9 cellular contexts compared by ENCODE assay signal in genomic region chr10:79331709-79332108, GRCh38. TPM values are rescaled to one million over a fixed set of nuclear protein-coding genes. Genes with fewer than 3 reads are reported as not detected.
A peak's percentile ranks its signal among the peaks of the same experiment; 100 is the strongest.
DNase-seq lines count a peak whose midpoint lies in the region; ATAC-seq, FAIRE-seq and TF ChIP-seq lines count a peak whose summit lies in the region.
"Had no signal": no experiment of that assay in that cellular context is flagged by ENCODE, and none has a peak within 500 bp of the region (broad histone marks: within the 10 kb centered on the region; RNA-seq: fewer than 3 reads in every experiment).

No MANE protein-coding gene starts in this region.

- H3K9ac ChIP-seq in keratinocyte (ENCODE audit: control insufficient read depth, extremely low read depth, insufficient read depth, low read length), result peak overlapping the region; percentile 76

- H3K9me3 Mint-ChIP-seq in activated T-cell treated with anti-CD3 and anti-CD28 coated beads, Interleukin-2, amount 50 U/mL, for 4 hours, result no peaks in the 10 kb centered on the region
- H3K9me3 Mint-ChIP-seq in stimulated activated effector memory CD8-positive, alpha-beta T cell treated with anti-CD3 and anti-CD28 coated beads, Interleukin-12 subunit alpha, Interleukin-12 subunit beta, amount 100 ng/mL, for 72 hours, result no peaks in the 10 kb centered on the region

- H4K20me1 ChIP-seq in keratinocyte (ENCODE audit: control insufficient read depth, extremely low read depth, insufficient read depth, low read length), result no peaks in the 10 kb centered on the region

- H3K36me3 ChIP-seq in keratinocyte (ENCODE audit: control insufficient read depth in 2 of 2, extremely low read depth in 1 of 2, insufficient read depth in 2 of 2, low read length in 2 of 2) (no peaks in the 10 kb centered on the region), suprapubic skin (no peaks in the 10 kb centered on the region)

- 48% methylated on average over 6 of the region's 6 CpGs for WGBS in suprapubic skin

- H2AFZ ChIP-seq in keratinocyte (ENCODE audit: control insufficient read depth, low read length), result no peak overlapping the region

- peaks cover 44% of the 10 kb centered on the region for H3K4me1 ChIP-seq in keratinocyte (ENCODE audit: control insufficient read depth, extremely low read depth, insufficient read depth, low read length)
- H3K4me1 ChIP-seq in suprapubic skin, result peaks cover 8% of the 10 kb centered on the region

- peak; percentile 85 for ATAC-seq in GM21619 (IDR thresholded peaks at IDR 0.05; ENCODE audit: unreplicated experiment)
- ATAC-seq in activated T-cell treated with anti-CD3 and anti-CD28 coated beads, Interleukin-2, amount 50 U/mL, for 4 hours, result peak; percentile 99
- peak; percentile 99 for ATAC-seq in stimulated activated effector memory CD8-positive, alpha-beta T cell treated with anti-CD3 and anti-CD28 coated beads, Interleukin-12 subunit alpha, Interleukin-12 subunit beta, amount 100 ng/mL, for 72 hours

- H3K9me3 ChIP-seq in keratinocyte (ENCODE audit: control insufficient read depth, low read depth, low read length) (peaks cover 2% of the 10 kb centered on the region), suprapubic skin (no peaks in the 10 kb centered on the region)

- H3K4me2 ChIP-seq in keratinocyte (ENCODE audit: control insufficient read depth, extremely low read depth, insufficient read depth, low read depth, low read length), result peak overlapping the region; percentile 56

- H3K4me1 Mint-ChIP-seq in activated T-cell treated with anti-CD3 and anti-CD28 coated beads, Interleukin-2, amount 50 U/mL, for 4 hours (ENCODE audit: low read depth), result peaks cover 48% of the 10 kb centered on the region
- peaks cover 52% of the 10 kb centered on the region for H3K4me1 Mint-ChIP-seq in stimulated activated effector memory CD8-positive, alpha-beta T cell treated with anti-CD3 and anti-CD28 coated beads, Interleukin-12 subunit alpha, Interleukin-12 subunit beta, amount 100 ng/mL, for 72 hours

- no peaks in the 10 kb centered on the region for H3K27me3 Mint-ChIP-seq in activated T-cell treated with anti-CD3 and anti-CD28 coated beads, Interleukin-2, amount 50 U/mL, for 4 hours (ENCODE audit: low read depth)

- no peak overlapping the region for H3K4me3 ChIP-seq in NB4 (ENCODE audit: low read depth, low read length)
- H3K4me3 ChIP-seq in keratinocyte (ENCODE audit: control insufficient read depth in 2 of 3, extremely low read depth in 1 of 3, insufficient read depth in 2 of 3, low read depth in 1 of 3, low read length in 3 of 3), result no peak overlapping the region
- no peak overlapping the region for H3K4me3 ChIP-seq in suprapubic skin

- no peaks in the 10 kb centered on the region for H3K36me3 Mint-ChIP-seq in activated T-cell treated with anti-CD3 and anti-CD28 coated beads, Interleukin-2, amount 50 U/mL, for 4 hours (ENCODE audit: insufficient read depth)
- H3K36me3 Mint-ChIP-seq in stimulated activated effector memory CD8-positive, alpha-beta T cell treated with anti-CD3 and anti-CD28 coated beads, Interleukin-12 subunit alpha, Interleukin-12 subunit beta, amount 100 ng/mL, for 72 hours, result peaks cover 5% of the 10 kb centered on the region

- FAIRE-seq in keratinocyte (lab: Jason Lieb, UNC), result peak; percentile 85

- H3K9me1 ChIP-seq in keratinocyte (ENCODE audit: control insufficient read depth, extremely low read depth, insufficient read depth, low read length), result no peaks in the 10 kb centered on the region

- dilution Hi-C loops in keratinocyte (cut with MboI; ENCODE audit: extremely low pct_ligation_motif_present, low sequenced_read_pairs), result no loop called here

- H3K27me3 ChIP-seq in keratinocyte (ENCODE audit: control insufficient read depth, extremely low read depth, insufficient read depth, low read length), result no peaks in the 10 kb centered on the region
- no peaks in the 10 kb centered on the region for H3K27me3 ChIP-seq in suprapubic skin

- no peaks in the 10 kb centered on the region for H3K79me2 ChIP-seq in keratinocyte (ENCODE audit: control insufficient read depth, insufficient read depth, low read length)

- H3K27ac Mint-ChIP-seq in stimulated activated effector memory CD8-positive, alpha-beta T cell treated with anti-CD3 and anti-CD28 coated beads, Interleukin-12 subunit alpha, Interleukin-12 subunit beta, amount 100 ng/mL, for 72 hours, result peak overlapping the region; percentile 93

- H3K27ac ChIP-seq in keratinocyte (ENCODE audit: control insufficient read depth, insufficient read depth, low read length) (peak overlapping the region; percentile 94), suprapubic skin (no peak overlapping the region)

- H3K4me3 Mint-ChIP-seq in activated T-cell treated with anti-CD3 and anti-CD28 coated beads, Interleukin-2, amount 50 U/mL, for 4 hours, result peak overlapping the region; percentile 31
- H3K4me3 Mint-ChIP-seq in stimulated activated effector memory CD8-positive, alpha-beta T cell treated with anti-CD3 and anti-CD28 coated beads, Interleukin-12 subunit alpha, Interleukin-12 subunit beta, amount 100 ng/mL, for 72 hours, result peak overlapping the region; percentile 46
- H3K4me3 Mint-ChIP-seq: neural crest cell had no signal

- no peak for TF ChIP-seq POLR2A in NB4 (IDR thresholded peaks at IDR 0.05; ENCODE audit: extremely low read depth, insufficient read length)
- TF ChIP-seq POLR2A in suprapubic skin (IDR thresholded peaks at IDR 0.05), result no peak

- DNase-seq in Daoy (ENCODE audit: low read depth), result peak; percentile 90
- DNase-seq in NB4 (ENCODE audit: low read depth), result peak; percentile 89
- DNase-seq in activated T-cell treated with anti-CD3 and anti-CD28 coated beads, Interleukin-2, amount 50 U/mL, for 4 hours, result peak; percentile 67
- peak; percentile 96 for DNase-seq in keratinocyte (ENCODE audit: low read depth, low spot score)
- DNase-seq in stimulated activated effector memory CD8-positive, alpha-beta T cell treated with anti-CD3 and anti-CD28 coated beads, Interleukin-12 subunit alpha, Interleukin-12 subunit beta, amount 100 ng/mL, for 72 hours (ENCODE audit: low spot score in 2 of 2), result peak; percentile 58 to 91
- DNase-seq in suprapubic skin (ENCODE audit: low spot score in 2 of 2), result no peak
- no peak for DNase-seq in NCI-H510A treated with DMSO at 0.1 percent for 48 hours (lab: John Stamatoyannopoulos, UW)

- TF ChIP-seq CTCF in NB4 (IDR thresholded peaks at IDR 0.05; ENCODE audit: low read depth, low read length) (no peak), keratinocyte (optimal IDR thresholded peaks at IDR 0.05 in 1 of 3, IDR thresholded peaks at IDR 0.05 in 1 of 3, conservative IDR thresholded peaks at IDR 0.05 in 1 of 3; ENCODE audit: extremely low read depth in 1 of 3, insufficient read depth in 2 of 3, low read length in 3 of 3) (no peak), suprapubic skin (IDR thresholded peaks at IDR 0.05) (no peak)

- no peak for TF ChIP-seq EP300 in suprapubic skin (IDR thresholded peaks at IDR 0.05)

RNA-seq across cellular contexts. Expression of gene PPIF, which starts 15.6 kb away (rescaled TPM):
- 28.1 and 33.2 TPM in 2 replicates for total RNA-seq in Daoy (2014; rRNA removed; shearing (Covaris generic))
- total RNA-seq in activated T-cell treated with anti-CD3 and anti-CD28 coated beads, Interleukin-2, amount 50 U/mL, for 4 hours, result 100 to 1,000 TPM; 199 to 232 (median 203) TPM
- polyA plus RNA-seq in keratinocyte, result 69.1 to 124 TPM (median 71.3 TPM) in 3 replicates
- 132 TPM for polyA plus RNA-seq in keratinocyte (2011; ENCODE audit: low read depth)
- polyA plus RNA-seq in keratinocyte (2011; cell fraction: cytosol; rRNA removed), result 97.5 and 105 TPM in 2 replicates
- polyA plus RNA-seq in keratinocyte (2011; cell fraction: nucleus; rRNA removed), result 177 and 186 TPM in 2 replicates
- 79.7 and 311 TPM in 2 replicates for polyA plus RNA-seq in keratinocyte (2012; ENCODE audit: low replicate concordance)
- polyA minus RNA-seq in keratinocyte, result 69.4 to 302 TPM (median 83.7 TPM) in 3 replicates
- polyA minus RNA-seq in keratinocyte (2011; cell fraction: cytosol; rRNA and poly(A)+ RNA removed), result 61.2 TPM
- 70.6 and 70.8 TPM in 2 replicates for polyA minus RNA-seq in keratinocyte (2011; cell fraction: nucleus; rRNA and poly(A)+ RNA removed)
- 10 to 100 TPM; 41.0 to 92.8 (median 71.1) TPM for total RNA-seq in suprapubic skin

Comparison
In these comparisons a context has a peak if more than half of its experiments do, and no peak if none do; other contexts are left out.
1. DNase-seq: peak in Daoy (single experiment), NB4 (single experiment), activated T-cell treated with anti-CD3 and anti-CD28 coated beads, Interleukin-2, amount 50 U/mL, for 4 hours (single experiment), keratinocyte (single experiment) and stimulated activated effector memory CD8-positive, alpha-beta T cell treated with anti-CD3 and anti-CD28 coated beads, Interleukin-12 subunit alpha, Interleukin-12 subunit beta, amount 100 ng/mL, for 72 hours (2 of 2); none in suprapubic skin (0 of 2) and NCI-H510A treated with DMSO at 0.1 percent for 48 hours (single experiment).
2. Peak in every context shown above with its lines, with median percentiles within 50 percentile points of each other: ATAC-seq.